In genomic region chr9:34532041-34532440, GRCh38 we compare ENCODE assay signal across 2 cellular contexts. TPM values are rescaled to one million over a fixed set of nuclear protein-coding genes. Genes with fewer than 3 reads are reported as not detected.
"Had no signal": no experiment of that assay in that cellular context is flagged by ENCODE, and none has a peak within 500 bp of the region (broad histone marks: within the 10 kb centered on the region; RNA-seq: fewer than 3 reads in every experiment).

No MANE protein-coding gene starts in this region.

RNA-seq across cellular contexts. Expression of gene ENHO, which starts 9.3 kb away (rescaled TPM):
- polyA plus RNA-seq: IgD-negative memory B cell had no signal

RNA-seq across cellular contexts. Expression of gene CNTFR, which starts 57.5 kb away (rescaled TPM):
- total RNA-seq: HT-29 had no signal
- polyA plus RNA-seq: IgD-negative memory B cell had no signal
